In the genomic region with DNA sequence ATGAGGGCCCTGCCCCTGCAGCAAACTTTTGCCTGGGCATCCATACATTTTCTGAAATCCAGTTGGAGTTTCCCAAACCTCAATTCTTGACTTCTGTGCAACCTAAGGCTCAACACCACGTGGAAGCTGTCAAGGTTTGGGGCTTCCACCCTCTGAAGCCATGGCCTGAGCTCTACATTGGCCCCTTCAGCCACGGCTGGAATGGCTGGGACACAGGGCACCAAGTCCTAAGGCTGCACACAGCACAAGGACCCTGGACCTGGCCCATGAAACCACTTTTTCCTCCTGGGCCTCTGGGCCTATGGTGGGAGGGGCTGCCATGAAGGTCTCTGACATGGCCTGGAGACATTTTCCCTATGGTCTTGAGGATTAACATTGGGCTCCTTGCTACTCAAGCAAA, we compare ENCODE assay signal across 24 cellular contexts.
"Had no signal": no experiment of that assay in that cellular context is flagged by ENCODE, and none has a peak within 500 bp of the region (broad histone marks: within the 10 kb centered on the region; RNA-seq: fewer than 3 reads in every experiment).

No MANE protein-coding gene starts in this region.

- DNase-seq: stimulated activated CD4-positive, alpha-beta T cell treated with anti-CD3 and anti-CD28 coated beads, Interleukin-2, amount 100 ng/mL, for 48 hours; stimulated activated CD4-positive, alpha-beta T cell treated with anti-CD3 and anti-CD28 coated beads, Interleukin-4, amount 100 ng/mL, for 1 hour; stimulated activated CD4-positive, alpha-beta T cell treated with anti-CD3 and anti-CD28 coated beads, Interleukin-4, amount 100 ng/mL, for 24 hours; stimulated activated CD4-positive, alpha-beta T cell treated with anti-CD3 and anti-CD28 coated beads, Interleukin-4, amount 100 ng/mL, for 4 hours; stimulated activated CD8-positive, alpha-beta memory T cell treated with anti-CD3 and anti-CD28 coated beads, Interleukin-4, amount 100 ng/mL, for 48 hours; stimulated activated naive B cell treated with anti-CD40 and anti-IgM and Interleukin-4, amounts not matched to agents 10 μg/mL and 1 μg/mL and 100 μg/mL, for 72 hours; stimulated activated naive CD4-positive, alpha-beta T cell; stimulated activated naive CD4-positive, alpha-beta T cell treated with Interleukin-2 at 50 U/mL for 16 hours; stimulated activated naive CD8-positive, alpha-beta T cell treated with anti-CD3 and anti-CD28 coated beads, Interleukin-15, amount 100 ng/mL, for 72 hours; stimulated activated naive CD8-positive, alpha-beta T cell treated with anti-CD3 and anti-CD28 coated beads, Interleukin-15, Interleukin-2, amounts not matched to agents 100 U/mL and 50 U/mL, for 24 hours; stomach; substantia nigra; testis; thyroid gland; tibial artery; transverse colon; trophoblast cell; upper lobe of left lung; upper lobe of right lung; uterus had no signal

- H3K27ac ChIP-seq: stomach, suprapubic skin, testis, thoracic aorta, thyroid gland, tibial artery, tibial nerve, transverse colon, upper lobe of left lung, upper lobe of right lung, uterus, vagina had no signal

- H3K9me3 ChIP-seq: suprapubic skin, testis, thoracic aorta, thyroid gland, tibial artery, transverse colon, upper lobe of right lung, uterus had no signal

- H3K4me3 ChIP-seq: stomach, suprapubic skin, testis, thoracic aorta, thyroid gland, tibial artery, tibial nerve, transverse colon, upper lobe of left lung, upper lobe of right lung, uterus, vagina had no signal

- H3K4me1 ChIP-seq: stomach, suprapubic skin, testis, thyroid gland, tibial nerve, transverse colon, upper lobe of left lung, upper lobe of right lung, uterus, vagina had no signal

- H3K27me3 ChIP-seq: stomach, suprapubic skin, testis, thyroid gland, tibial artery, tibial nerve, transverse colon, upper lobe of left lung, upper lobe of right lung, uterus, vagina had no signal

- H3K36me3 ChIP-seq: stomach, suprapubic skin, thoracic aorta, thyroid gland, tibial artery, tibial nerve, transverse colon, upper lobe of left lung, upper lobe of right lung, uterus, vagina had no signal
